Comparison of ENCODE assay signal across 2 cellular contexts in genomic region chr9:72960446-72960845, GRCh38.
A peak's percentile ranks its signal among the peaks of the same experiment; 100 is the strongest.
TF ChIP-seq lines count a peak whose summit lies in the region.

No MANE protein-coding gene starts in this region.

TF ChIP-seq in A549, 52 proteins besides CTCF, POLR2A, EP300 and RAD21 (continued from another document):
- TF ChIP-seq GATA3 (IDR thresholded peaks at IDR 0.05; ENCODE audit: borderline replicate concordance) (peak; percentile 37; the same call in 1 of the 2 replicates), FOSL2 (IDR thresholded peaks at IDR 0.05) (no peak), FOSL2 (CRISPR knock-in tag; IDR thresholded peaks at IDR 0.05) (peak; percentile 28; the same call in 1 of the 2 replicates)
TF ChIP-seq in A549: peak in this region for 3.

TF ChIP-seq in GM23338, 12 proteins besides CTCF, POLR2A, EP300 and RAD21 (continued from another document):
- TF ChIP-seq ZNF462 (CRISPR knock-in tag; IDR thresholded peaks at IDR 0.05): no peak
- TF ChIP-seq REST (IDR thresholded peaks at IDR 0.05; ENCODE audit: unreplicated experiment): no peak
- no peak for TF ChIP-seq ETS1 (IDR thresholded peaks at IDR 0.05)
- TF ChIP-seq EZH2 (IDR thresholded peaks at IDR 0.05; ENCODE audit: low read depth, unreplicated experiment): no peak
- no peak for TF ChIP-seq NANOG (IDR thresholded peaks at IDR 0.05; ENCODE audit: borderline replicate concordance)
